Comparison of ENCODE assay signal across 1 cellular context in the genomic region with DNA sequence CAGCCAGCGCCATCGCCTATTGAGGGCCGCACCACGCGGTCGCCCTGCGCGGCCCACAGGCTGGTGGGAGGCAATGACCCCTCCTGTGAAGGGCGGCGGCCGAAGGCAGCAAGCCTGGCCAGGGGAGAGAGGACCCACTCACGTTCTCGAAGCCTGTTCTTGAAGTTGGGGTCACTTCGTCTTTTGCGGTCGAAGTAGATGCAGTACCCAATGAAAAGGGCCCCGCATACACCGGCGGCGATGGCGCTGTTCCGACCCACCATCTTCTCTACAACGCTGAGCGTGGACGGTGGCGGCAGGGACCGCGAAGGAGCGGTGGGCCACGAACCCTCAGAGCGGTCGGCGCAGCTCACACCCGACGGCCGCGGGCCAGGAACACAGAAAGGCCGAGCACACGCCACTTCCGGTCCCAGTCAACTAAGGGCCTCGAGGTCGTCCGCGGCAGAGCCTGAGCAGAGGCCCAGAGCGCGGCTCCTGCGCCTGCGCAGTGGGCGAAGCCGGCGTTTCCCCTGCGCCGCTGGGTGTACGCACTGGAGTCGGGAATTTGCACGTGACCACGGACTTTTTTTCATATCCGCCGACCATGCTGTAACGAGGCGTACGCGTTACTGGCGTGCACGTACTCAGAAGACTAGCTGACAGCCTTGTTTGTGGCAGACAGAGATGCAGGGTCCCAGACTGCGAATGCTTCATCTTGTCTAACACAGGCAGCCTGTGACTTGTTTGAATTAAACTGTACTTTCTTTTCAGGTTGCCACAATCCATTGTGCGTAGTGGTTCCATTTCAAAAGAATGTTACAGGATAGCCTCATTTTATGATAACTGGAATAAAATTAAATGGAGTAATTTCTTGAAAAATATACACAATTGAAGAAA.
TF ChIP-seq lines count a peak whose summit lies in the region.

A gene (minus strand): TSS at position 385 of the 876 bp plus-strand sequence. CDS start 122 bp downstream, at position 263.

TF ChIP-seq in HepG2, 621 proteins besides CTCF, POLR2A, EP300 and RAD21 (continued from another document and continues in another):
- TF ChIP-seq, protein P1, sequence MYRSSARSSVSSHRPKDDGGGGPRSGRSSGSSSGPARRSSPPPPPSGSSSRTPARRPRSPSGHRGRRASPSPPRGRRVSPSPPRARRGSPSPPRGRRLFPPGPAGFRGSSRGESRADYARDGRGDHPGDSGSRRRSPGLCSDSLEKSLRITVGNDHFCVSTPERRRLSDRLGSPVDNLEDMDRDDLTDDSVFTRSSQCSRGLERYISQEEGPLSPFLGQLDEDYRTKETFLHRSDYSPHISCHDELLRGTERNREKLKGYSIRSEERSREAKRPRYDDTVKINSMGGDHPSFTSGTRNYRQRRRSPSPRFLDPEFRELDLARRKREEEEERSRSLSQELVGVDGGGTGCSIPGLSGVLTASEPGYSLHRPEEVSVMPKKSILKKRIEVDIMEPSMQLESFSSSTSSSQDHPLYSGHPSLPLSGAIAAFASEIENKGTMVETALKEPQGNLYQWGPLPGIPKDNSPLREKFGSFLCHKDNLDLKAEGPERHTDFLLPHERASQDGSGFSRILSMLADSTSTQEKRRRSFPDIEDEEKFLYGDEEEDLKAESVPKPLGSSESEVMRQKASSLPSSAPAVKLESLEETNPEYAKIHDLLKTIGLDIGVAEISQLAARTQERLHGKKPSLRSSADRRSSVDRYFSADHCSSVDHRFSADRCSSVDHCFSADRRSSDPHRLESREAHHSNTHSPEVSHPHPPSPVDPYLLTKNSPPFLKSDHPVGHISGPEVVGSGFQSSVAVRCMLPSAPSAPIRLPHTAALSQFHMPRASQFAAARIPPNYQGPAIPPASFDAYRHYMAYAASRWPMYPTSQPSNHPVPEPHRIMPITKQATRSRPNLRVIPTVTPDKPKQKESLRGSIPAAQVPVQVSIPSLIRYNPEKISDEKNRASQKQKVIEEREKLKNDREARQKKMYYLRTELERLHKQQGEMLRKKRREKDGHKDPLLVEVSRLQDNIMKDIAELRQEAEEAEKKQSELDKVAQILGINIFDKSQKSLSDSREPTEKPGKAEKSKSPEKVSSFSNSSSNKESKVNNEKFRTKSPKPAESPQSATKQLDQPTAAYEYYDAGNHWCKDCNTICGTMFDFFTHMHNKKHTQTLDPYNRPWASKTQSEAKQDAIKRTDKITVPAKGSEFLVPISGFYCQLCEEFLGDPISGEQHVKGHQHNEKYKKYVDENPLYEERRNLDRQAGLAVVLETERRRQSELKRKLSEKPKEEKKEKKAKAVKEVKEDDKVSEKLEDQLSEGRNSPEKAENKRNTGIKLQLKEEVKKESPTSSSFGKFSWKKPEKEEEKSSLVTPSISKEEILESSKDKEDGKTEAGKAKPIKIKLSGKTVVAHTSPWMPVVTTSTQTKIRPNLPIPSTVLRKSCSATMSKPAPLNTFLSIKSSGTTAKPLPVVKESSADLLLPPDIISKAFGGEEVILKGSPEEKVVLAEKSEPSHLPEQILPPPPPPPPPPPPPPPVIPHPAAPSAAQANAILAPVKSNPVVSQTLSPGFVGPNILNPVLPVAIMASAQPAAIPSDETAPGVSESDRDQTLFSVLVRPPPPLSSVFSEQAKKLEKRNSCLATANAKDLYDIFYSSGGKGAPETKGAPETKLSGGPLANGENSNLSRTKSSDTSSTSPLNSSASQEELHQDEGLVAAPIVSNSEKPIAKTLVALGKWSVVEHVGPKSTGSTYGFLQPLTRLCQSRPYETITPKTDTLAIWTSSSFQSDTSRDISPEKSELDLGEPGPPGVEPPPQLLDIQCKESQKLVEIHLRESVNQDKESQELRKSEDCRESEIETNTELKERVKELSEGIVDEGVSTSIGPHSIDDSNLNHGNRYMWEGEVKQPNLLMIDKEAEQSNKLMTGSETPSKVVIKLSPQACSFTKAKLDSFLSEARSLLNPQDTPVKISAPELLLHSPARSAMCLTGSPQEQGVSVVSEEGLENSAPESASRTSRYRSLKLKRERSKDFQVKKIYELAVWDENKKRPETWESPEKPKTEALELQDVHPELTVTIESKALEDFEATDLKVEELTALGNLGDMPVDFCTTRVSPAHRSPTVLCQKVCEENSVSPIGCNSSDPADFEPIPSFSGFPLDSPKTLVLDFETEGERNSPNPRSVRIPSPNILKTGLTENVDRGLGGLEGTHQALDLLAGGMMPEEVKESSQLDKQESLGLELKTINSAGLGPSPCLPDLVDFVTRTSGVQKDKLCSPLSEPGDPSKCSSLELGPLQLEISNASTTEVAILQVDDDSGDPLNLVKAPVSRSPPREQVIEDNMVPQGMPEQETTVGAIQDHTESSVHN (CRISPR knock-in tag; IDR thresholded peaks at IDR 0.05): no peak
- TF ChIP-seq, protein P2, sequence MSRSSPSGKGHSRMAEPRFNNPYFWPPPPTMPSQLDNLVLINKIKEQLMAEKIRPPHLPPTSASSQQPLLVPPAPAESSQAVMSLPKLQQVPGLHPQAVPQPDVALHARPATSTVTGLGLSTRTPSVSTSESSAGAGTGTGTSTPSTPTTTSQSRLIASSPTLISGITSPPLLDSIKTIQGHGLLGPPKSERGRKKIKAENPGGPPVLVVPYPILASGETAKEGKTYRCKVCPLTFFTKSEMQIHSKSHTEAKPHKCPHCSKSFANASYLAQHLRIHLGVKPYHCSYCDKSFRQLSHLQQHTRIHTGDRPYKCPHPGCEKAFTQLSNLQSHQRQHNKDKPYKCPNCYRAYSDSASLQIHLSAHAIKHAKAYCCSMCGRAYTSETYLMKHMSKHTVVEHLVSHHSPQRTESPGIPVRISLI (CRISPR knock-in tag; IDR thresholded peaks at IDR 0.05; ENCODE audit: borderline replicate concordance): peak; percentile 100
- no peak for TF ChIP-seq CC2D1A (CRISPR knock-in tag; IDR thresholded peaks at IDR 0.05)
- peak; percentile 73 for TF ChIP-seq RNF2 (conservative IDR thresholded peaks at IDR 0.05; ENCODE audit: low read depth)
- TF ChIP-seq ZNF891 (CRISPR knock-in tag; IDR thresholded peaks at IDR 0.05): peak; percentile 96
- TF ChIP-seq U2AF2 (IDR thresholded peaks at IDR 0.05; ENCODE audit: low read depth, low read length): no peak
- peak; percentile 76; the same call in 1 of the 2 replicates for TF ChIP-seq ZNF589 (CRISPR knock-in tag; conservative IDR thresholded peaks at IDR 0.05)
- TF ChIP-seq PRPF4 (IDR thresholded peaks at IDR 0.05; ENCODE audit: low read depth, low read length, poor library complexity, severe bottlenecking): no peak
- TF ChIP-seq MED1 (CRISPR knock-in tag; IDR thresholded peaks at IDR 0.05): peak; percentile 96
- TF ChIP-seq, protein P3, sequence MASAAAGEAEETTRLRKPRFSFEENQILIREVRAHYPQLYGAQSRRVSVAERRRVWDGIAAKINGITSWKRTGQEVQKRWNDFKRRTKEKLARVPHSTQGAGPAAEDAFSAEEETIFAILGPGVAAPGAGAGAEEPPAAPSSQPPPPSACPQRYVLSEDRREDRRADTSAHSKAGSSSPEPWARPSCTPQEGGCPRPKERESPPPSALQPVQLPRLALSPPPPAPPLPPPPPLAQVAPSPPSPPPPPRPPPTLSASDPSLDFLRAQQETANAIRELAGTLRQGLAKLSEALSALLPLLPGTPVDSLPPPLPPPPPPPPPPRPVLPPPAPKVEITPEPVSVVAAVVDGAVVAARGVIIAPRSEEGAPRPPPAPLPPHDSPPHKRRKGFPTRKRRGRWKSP (CRISPR knock-in tag; IDR thresholded peaks at IDR 0.05): peak; percentile 82; the same call in 1 of the 2 replicates
- TF ChIP-seq, protein P4, sequence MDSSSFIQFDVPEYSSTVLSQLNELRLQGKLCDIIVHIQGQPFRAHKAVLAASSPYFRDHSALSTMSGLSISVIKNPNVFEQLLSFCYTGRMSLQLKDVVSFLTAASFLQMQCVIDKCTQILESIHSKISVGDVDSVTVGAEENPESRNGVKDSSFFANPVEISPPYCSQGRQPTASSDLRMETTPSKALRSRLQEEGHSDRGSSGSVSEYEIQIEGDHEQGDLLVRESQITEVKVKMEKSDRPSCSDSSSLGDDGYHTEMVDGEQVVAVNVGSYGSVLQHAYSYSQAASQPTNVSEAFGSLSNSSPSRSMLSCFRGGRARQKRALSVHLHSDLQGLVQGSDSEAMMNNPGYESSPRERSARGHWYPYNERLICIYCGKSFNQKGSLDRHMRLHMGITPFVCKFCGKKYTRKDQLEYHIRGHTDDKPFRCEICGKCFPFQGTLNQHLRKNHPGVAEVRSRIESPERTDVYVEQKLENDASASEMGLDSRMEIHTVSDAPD (CRISPR knock-in tag; IDR thresholded peaks at IDR 0.05): 0 out of 2 replicates have a peak, but pooled peaks have one; percentile 14
- TF ChIP-seq, protein P5, sequence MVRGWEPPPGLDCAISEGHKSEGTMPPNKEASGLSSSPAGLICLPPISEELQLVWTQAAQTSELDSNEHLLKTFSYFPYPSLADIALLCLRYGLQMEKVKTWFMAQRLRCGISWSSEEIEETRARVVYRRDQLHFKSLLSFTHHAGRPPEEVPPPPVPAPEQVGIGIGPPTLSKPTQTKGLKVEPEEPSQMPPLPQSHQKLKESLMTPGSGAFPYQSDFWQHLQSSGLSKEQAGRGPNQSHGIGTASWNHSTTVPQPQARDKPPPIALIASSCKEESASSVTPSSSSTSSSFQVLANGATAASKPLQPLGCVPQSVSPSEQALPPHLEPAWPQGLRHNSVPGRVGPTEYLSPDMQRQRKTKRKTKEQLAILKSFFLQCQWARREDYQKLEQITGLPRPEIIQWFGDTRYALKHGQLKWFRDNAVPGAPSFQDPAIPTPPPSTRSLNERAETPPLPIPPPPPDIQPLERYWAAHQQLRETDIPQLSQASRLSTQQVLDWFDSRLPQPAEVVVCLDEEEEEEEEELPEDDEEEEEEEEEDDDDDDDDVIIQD (CRISPR knock-in tag; IDR thresholded peaks at IDR 0.05; ENCODE audit: low read depth): peak; percentile 32; the same call in 1 of the 2 replicates
- TF ChIP-seq, protein P6, sequence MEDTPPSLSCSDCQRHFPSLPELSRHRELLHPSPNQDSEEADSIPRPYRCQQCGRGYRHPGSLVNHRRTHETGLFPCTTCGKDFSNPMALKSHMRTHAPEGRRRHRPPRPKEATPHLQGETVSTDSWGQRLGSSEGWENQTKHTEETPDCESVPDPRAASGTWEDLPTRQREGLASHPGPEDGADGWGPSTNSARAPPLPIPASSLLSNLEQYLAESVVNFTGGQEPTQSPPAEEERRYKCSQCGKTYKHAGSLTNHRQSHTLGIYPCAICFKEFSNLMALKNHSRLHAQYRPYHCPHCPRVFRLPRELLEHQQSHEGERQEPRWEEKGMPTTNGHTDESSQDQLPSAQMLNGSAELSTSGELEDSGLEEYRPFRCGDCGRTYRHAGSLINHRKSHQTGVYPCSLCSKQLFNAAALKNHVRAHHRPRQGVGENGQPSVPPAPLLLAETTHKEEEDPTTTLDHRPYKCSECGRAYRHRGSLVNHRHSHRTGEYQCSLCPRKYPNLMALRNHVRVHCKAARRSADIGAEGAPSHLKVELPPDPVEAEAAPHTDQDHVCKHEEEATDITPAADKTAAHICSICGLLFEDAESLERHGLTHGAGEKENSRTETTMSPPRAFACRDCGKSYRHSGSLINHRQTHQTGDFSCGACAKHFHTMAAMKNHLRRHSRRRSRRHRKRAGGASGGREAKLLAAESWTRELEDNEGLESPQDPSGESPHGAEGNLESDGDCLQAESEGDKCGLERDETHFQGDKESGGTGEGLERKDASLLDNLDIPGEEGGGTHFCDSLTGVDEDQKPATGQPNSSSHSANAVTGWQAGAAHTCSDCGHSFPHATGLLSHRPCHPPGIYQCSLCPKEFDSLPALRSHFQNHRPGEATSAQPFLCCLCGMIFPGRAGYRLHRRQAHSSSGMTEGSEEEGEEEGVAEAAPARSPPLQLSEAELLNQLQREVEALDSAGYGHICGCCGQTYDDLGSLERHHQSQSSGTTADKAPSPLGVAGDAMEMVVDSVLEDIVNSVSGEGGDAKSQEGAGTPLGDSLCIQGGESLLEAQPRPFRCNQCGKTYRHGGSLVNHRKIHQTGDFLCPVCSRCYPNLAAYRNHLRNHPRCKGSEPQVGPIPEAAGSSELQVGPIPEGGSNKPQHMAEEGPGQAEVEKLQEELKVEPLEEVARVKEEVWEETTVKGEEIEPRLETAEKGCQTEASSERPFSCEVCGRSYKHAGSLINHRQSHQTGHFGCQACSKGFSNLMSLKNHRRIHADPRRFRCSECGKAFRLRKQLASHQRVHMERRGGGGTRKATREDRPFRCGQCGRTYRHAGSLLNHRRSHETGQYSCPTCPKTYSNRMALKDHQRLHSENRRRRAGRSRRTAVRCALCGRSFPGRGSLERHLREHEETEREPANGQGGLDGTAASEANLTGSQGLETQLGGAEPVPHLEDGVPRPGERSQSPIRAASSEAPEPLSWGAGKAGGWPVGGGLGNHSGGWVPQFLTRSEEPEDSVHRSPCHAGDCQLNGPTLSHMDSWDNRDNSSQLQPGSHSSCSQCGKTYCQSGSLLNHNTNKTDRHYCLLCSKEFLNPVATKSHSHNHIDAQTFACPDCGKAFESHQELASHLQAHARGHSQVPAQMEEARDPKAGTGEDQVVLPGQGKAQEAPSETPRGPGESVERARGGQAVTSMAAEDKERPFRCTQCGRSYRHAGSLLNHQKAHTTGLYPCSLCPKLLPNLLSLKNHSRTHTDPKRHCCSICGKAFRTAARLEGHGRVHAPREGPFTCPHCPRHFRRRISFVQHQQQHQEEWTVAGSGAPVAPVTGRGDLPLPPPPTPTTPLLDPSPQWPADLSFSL (CRISPR knock-in tag; IDR thresholded peaks at IDR 0.05): no peak
- no peak for TF ChIP-seq NR1H2 (CRISPR knock-in tag; IDR thresholded peaks at IDR 0.05; ENCODE audit: borderline replicate concordance, low read depth)
- TF ChIP-seq HIVEP1 (CRISPR knock-in tag; IDR thresholded peaks at IDR 0.05): no peak; the same call in 1 of the 2 replicates
- peak; percentile 91 for TF ChIP-seq SALL2 (CRISPR knock-in tag; IDR thresholded peaks at IDR 0.05)
- TF ChIP-seq, protein P7, sequence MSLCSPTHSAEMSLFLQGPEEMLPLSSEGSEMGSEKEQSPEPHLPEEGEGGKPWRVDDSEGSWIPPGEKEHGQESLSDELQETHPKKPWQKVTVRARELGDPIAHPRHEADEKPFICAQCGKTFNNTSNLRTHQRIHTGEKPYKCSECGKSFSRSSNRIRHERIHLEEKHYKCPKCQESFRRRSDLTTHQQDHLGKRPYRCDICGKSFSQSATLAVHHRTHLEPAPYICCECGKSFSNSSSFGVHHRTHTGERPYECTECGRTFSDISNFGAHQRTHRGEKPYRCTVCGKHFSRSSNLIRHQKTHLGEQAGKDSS (CRISPR knock-in tag; IDR thresholded peaks at IDR 0.05; ENCODE audit: borderline replicate concordance, low read depth): peak; percentile 69; the same call in 1 of the 2 replicates
- TF ChIP-seq SMAD3 (CRISPR knock-in tag; IDR thresholded peaks at IDR 0.05): no peak; the same call in 1 of the 2 replicates
- peak; percentile 78; the same call in 1 of the 2 replicates for TF ChIP-seq ZNF83 (CRISPR knock-in tag; IDR thresholded peaks at IDR 0.05; ENCODE audit: borderline replicate concordance)
- TF ChIP-seq EZH2 (conservative IDR thresholded peaks at IDR 0.05; ENCODE audit: low read depth, low read length): no peak
- no peak for TF ChIP-seq ZNF550 (CRISPR knock-in tag; IDR thresholded peaks at IDR 0.05; ENCODE audit: borderline replicate concordance)
- no peak for TF ChIP-seq TCF12 (IDR thresholded peaks at IDR 0.05)
- TF ChIP-seq TCF12 (CRISPR knock-in tag; IDR thresholded peaks at IDR 0.05): no peak; the same call in 1 of the 2 replicates
- no peak for TF ChIP-seq SCMH1 (CRISPR knock-in tag; IDR thresholded peaks at IDR 0.05; ENCODE audit: borderline replicate concordance)
- no peak; the same call in 1 of the 2 replicates for TF ChIP-seq ERF (CRISPR knock-in tag; IDR thresholded peaks at IDR 0.05)
- TF ChIP-seq CCDC6 (CRISPR knock-in tag; IDR thresholded peaks at IDR 0.05): peak; percentile 63
